In the genomic region with DNA sequence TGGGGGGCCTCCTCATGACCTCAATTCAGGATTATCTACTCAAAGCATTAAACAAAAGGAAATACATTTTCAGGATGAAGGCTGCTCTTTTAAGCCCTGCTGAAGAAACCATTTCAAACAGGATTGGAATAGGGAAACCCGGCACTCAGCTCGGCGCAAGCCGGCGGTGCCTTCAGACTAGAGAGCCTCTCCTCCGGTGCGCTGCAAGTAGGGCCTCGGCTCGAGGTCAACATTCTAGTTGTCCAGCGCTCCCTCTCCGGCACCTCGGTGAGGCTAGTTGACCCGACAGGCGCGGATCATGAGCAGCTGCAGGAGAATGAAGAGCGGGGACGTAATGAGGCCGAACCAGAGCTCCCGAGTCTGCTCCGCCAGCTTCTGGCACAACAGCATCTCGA, we compare ENCODE assay signal across 8 cellular contexts. TPM values are rescaled to one million over a fixed set of nuclear protein-coding genes. Genes with fewer than 3 reads are reported as not detected.
A peak's percentile ranks its signal among the peaks of the same experiment; 100 is the strongest.
DNase-seq lines count a peak whose midpoint lies in the region; ATAC-seq and TF ChIP-seq lines count a peak whose summit lies in the region.

No MANE protein-coding gene starts in this region.

- no peak for TF ChIP-seq POLR2A in HCT116 (IDR thresholded peaks at IDR 0.05; ENCODE audit: borderline replicate concordance, extremely low read depth, insufficient read depth, insufficient read length)
- TF ChIP-seq POLR2A in spleen (IDR thresholded peaks at IDR 0.05) = no peak

- peaks cover 34% of the 10 kb centered on the region for H3K4me1 Mint-ChIP-seq in activated CD8-positive, alpha-beta T cell treated with anti-CD3 and anti-CD28 coated beads for 36 hours (ENCODE audit: low read depth)

- no peak for TF ChIP-seq RAD21 in HCT116 (IDR thresholded peaks at IDR 0.05; ENCODE audit: low read depth)

- CTCF ChIA-PET in HCT116 (lab: Charles Lee) = no interaction called here
- CTCF ChIA-PET in activated CD8-positive, alpha-beta T cell treated with anti-CD3 and anti-CD28 coated beads for 36 hours (lab: Charles Lee) = interaction anchor here (0.7 to 3.8 kb wide), 5 partner anchors 15 to 158 kb away, joined by 3 to 15 read pairs (median 4); partner anchors contain the start of genes NRARP and SSNA1

- no peaks in the 10 kb centered on the region for H3K27me3 Mint-ChIP-seq in activated CD8-positive, alpha-beta T cell treated with anti-CD3 and anti-CD28 coated beads for 36 hours

- H3K4me3 ChIP-seq in HCT116 (replicated peaks in 1 of 2; ENCODE audit: low read depth in 1 of 2, low read length in 2 of 2) (peak overlapping the region; percentile 91 to 98), iPS-11a (ENCODE audit: low read depth, low read length) (peak overlapping the region; percentile 94), spleen (peak overlapping the region; percentile 79 to 99 (median 97))

- H3K79me2 ChIP-seq in HCT116 (ENCODE audit: insufficient read depth, low read length) = peaks cover 62% of the 10 kb centered on the region

- POLR2A ChIA-PET in HCT116 (lab: Charles Lee) = interaction anchor here (1.9 to 2.1 kb wide), 2 partner anchors 16 to 18 kb away, joined by 6 read pairs; partner anchors contain the start of gene SSNA1
- POLR2A ChIA-PET in activated CD8-positive, alpha-beta T cell treated with anti-CD3 and anti-CD28 coated beads for 36 hours (lab: Charles Lee) = interaction anchor here (0.8 to 6.0 kb wide), 15 partner anchors 8 to 251 kb away, joined by 3 to 44 read pairs (median 3); partner anchors contain the start of genes CYSRT1 and SSNA1

- intact Hi-C loops in HCT116 (cut with micrococcal nuclease) = loop anchor here (2.0 kb wide), 1 partner anchor 18 kb away; the partner anchor contains the start of gene RNF208
- intact Hi-C loops in activated CD8-positive, alpha-beta T cell treated with anti-CD3 and anti-CD28 coated beads for 36 hours (cut with micrococcal nuclease) = no loop called here
- intact Hi-C loops in spleen (cut with DNase I; ENCODE audit: low total_unique reads) = loop anchor here (2.0 kb wide), 1 partner anchor 18 kb away; the partner anchor contains the start of gene RNF208

- H3K4me1 ChIP-seq in HCT116 (ENCODE audit: control insufficient read depth in 1 of 2, insufficient read depth in 2 of 2, low read length in 2 of 2) (peaks cover 22 to 37% of the 10 kb centered on the region in 2 experiments), spleen (peaks cover 36 to 71% (median 64%) of the 10 kb centered on the region in 6 donors)

- H3K4me2 ChIP-seq in HCT116 (ENCODE audit: low read length) = peak overlapping the region; percentile 93

- ATAC-seq in HCT116 = no peak
- no peak for ATAC-seq in activated CD8-positive, alpha-beta T cell treated with anti-CD3 and anti-CD28 coated beads for 36 hours
- ATAC-seq in left lobe of liver = no peak

- H3K27ac ChIP-seq in HCT116 (ENCODE audit: low read depth, low read length) = peak overlapping the region; percentile 78
- peak overlapping the region; percentile 77 to 94 (median 88) for H3K27ac ChIP-seq in spleen

- no peaks in the 10 kb centered on the region for H3K9me2 ChIP-seq in HCT116 (ENCODE audit: insufficient read depth)

- RAD21 ChIA-PET in HCT116 (lab: Charles Lee; ENCODE audit: low non-redundant PET in 1 of 2, low total read pairs in 2 of 2, uncharacterized antibody in 2 of 2, unreplicated experiment in 2 of 2) = no interaction called here

- H3K9me3 Mint-ChIP-seq in activated CD8-positive, alpha-beta T cell treated with anti-CD3 and anti-CD28 coated beads for 36 hours = no peaks in the 10 kb centered on the region

- peaks cover 0 to 9% of the 10 kb centered on the region in 2 experiments; a peak in 2 of 4 replicates for H3K36me3 ChIP-seq in HCT116 (ENCODE audit: control insufficient read depth in 1 of 2, insufficient read depth in 2 of 2, low read length in 2 of 2)
- peaks cover 0 to 27% (median under 1%) of the 10 kb centered on the region in 6 donors for H3K36me3 ChIP-seq in spleen

- H3K27ac Mint-ChIP-seq in activated CD8-positive, alpha-beta T cell treated with anti-CD3 and anti-CD28 coated beads for 36 hours = peak overlapping the region; percentile 93

- WGBS in spleen, 5 donors = 18 to 45% (median 21%) methylated on average over 9 to 21 of the region's 21 CpGs

- TF ChIP-seq CTCF in HCT116 (IDR thresholded peaks at IDR 0.05 in 2 of 3, conservative IDR thresholded peaks at IDR 0.05 in 1 of 3; ENCODE audit: borderline replicate concordance in 1 of 3, insufficient read depth in 1 of 3, low read depth in 2 of 3, low read length in 2 of 3) (no peak), spleen (IDR thresholded peaks at IDR 0.05 in 8 of 11, conservative IDR thresholded peaks at IDR 0.05 in 3 of 11) (no peak)
- no peak for TF ChIP-seq CTCF in activated CD8-positive, alpha-beta T cell treated with anti-CD3 and anti-CD28 coated beads for 36 hours (IDR thresholded peaks at IDR 0.05)

- DNase-seq in HCT116 (ENCODE audit: low read depth, low spot score) (no peak), spleen (no peak), amygdala (lab: John Stamatoyannopoulos, UW) (no peak), left lobe of liver (ENCODE audit: low spot score) (no peak), NCI-H128 (lab: John Stamatoyannopoulos, UW; ENCODE audit: unreplicated experiment) (no peak)
- no peak for DNase-seq in activated CD8-positive, alpha-beta T cell treated with anti-CD3 and anti-CD28 coated beads for 36 hours
- DNase-seq in stimulated activated CD4-positive, alpha-beta T cell treated with anti-CD3 and anti-CD28 coated beads, Interleukin-2, amount 100 ng/mL, for 24 hours = no peak

- H2AFZ ChIP-seq in HCT116 (ENCODE audit: low read depth, low read length, poor library complexity, severe bottlenecking) = no peak overlapping the region

- H3K27me3 ChIP-seq in HCT116 (ENCODE audit: insufficient read depth, low read length) (no peaks in the 10 kb centered on the region), spleen (replicated peaks in 1 of 7) (peaks cover 0 to 1% (median 0%) of the 10 kb centered on the region in 7 donors)

- peak overlapping the region; percentile 93 for H3K4me3 Mint-ChIP-seq in activated CD8-positive, alpha-beta T cell treated with anti-CD3 and anti-CD28 coated beads for 36 hours

- no TSS peak for BruUV-seq in HCT116 (replicated peaks; lab: Mats Ljungman, UMichigan)

- H4K20me1 ChIP-seq in HCT116 (ENCODE audit: insufficient read depth) = no peaks in the 10 kb centered on the region

- H3K9ac ChIP-seq in HCT116 (ENCODE audit: low read length) = peak overlapping the region; percentile 95

- H3K9me3 ChIP-seq in HCT116 (ENCODE audit: control insufficient read depth in 1 of 2, insufficient read depth in 1 of 2, low read depth in 1 of 2, low read length in 2 of 2) (no peaks in the 10 kb centered on the region), spleen (no peaks in the 10 kb centered on the region)

- H3K36me3 Mint-ChIP-seq in activated CD8-positive, alpha-beta T cell treated with anti-CD3 and anti-CD28 coated beads for 36 hours (ENCODE audit: low read depth) = peaks cover 20% of the 10 kb centered on the region

TF ChIP-seq in HCT116, 20 proteins besides CTCF, POLR2A, EP300 and RAD21 (continues in another document):
- TF ChIP-seq SIN3A (IDR thresholded peaks at IDR 0.05; ENCODE audit: low read depth) (no peak), YY1 (IDR thresholded peaks at IDR 0.05; ENCODE audit: extremely low read depth, insufficient replicate concordance, low read depth, low read length) (no peak), CEBPB (IDR thresholded peaks at IDR 0.05; ENCODE audit: low read depth) (no peak), JUND (IDR thresholded peaks at IDR 0.05) (no peak), SP1 (IDR thresholded peaks at IDR 0.05; ENCODE audit: low read depth) (no peak)

RNA-seq across cellular contexts. Expression of gene TMEM203, which starts 0.7 kb away (rescaled TPM):
- total RNA-seq in HCT116 (2021; ENCODE audit: unreplicated experiment) (45.0 TPM), spleen (10 to 100 TPM; 28.4 to 37.9 (median 34.6) TPM), left lobe of liver (24.5 TPM)
- polyA plus RNA-seq in HCT116 (2012) = 24.0 and 32.2 TPM in 2 replicates
- 10 to 100 TPM; 29.4 to 29.9 TPM for total RNA-seq in activated CD8-positive, alpha-beta T cell treated with anti-CD3 and anti-CD28 coated beads for 36 hours
- polyA plus RNA-seq in spleen = 10 to 100 TPM; 37.4 to 50.1 (median 44.9) TPM

RNA-seq across cellular contexts. Expression of gene NDOR1, which starts 0.8 kb away (rescaled TPM):
- total RNA-seq in HCT116 (2021; ENCODE audit: unreplicated experiment) (28.4 TPM), spleen (10 to 100 TPM; 14.2 to 28.7 (median 21.6) TPM), left lobe of liver (10.1 TPM)
- 9.7 and 10.8 TPM in 2 replicates for polyA plus RNA-seq in HCT116 (2012)
- total RNA-seq in activated CD8-positive, alpha-beta T cell treated with anti-CD3 and anti-CD28 coated beads for 36 hours = 10 to 100 TPM; 29.5 to 30.7 TPM
- polyA plus RNA-seq in spleen = 10 to 100 TPM in 1 of 3 donors, 1 to 10 TPM in 2; 6.3 to 21.7 (median 9.0) TPM

RNA-seq across cellular contexts. Expression of gene TPRN, which starts 4.2 kb away (rescaled TPM):
- 24.9 TPM for total RNA-seq in HCT116 (2021; ENCODE audit: unreplicated experiment)
- polyA plus RNA-seq in HCT116 (2012) = 14.4 and 15.3 TPM in 2 replicates
- total RNA-seq in activated CD8-positive, alpha-beta T cell treated with anti-CD3 and anti-CD28 coated beads for 36 hours = 1 to 10 TPM; 5.7 to 6.6 TPM
- 1 to 10 TPM; 6.3 to 9.6 (median 7.2) TPM for total RNA-seq in spleen
- 10 to 100 TPM in 1 of 3 donors, 1 to 10 TPM in 2; 4.5 to 10.7 (median 4.7) TPM for polyA plus RNA-seq in spleen
- 13.7 TPM for total RNA-seq in left lobe of liver

RNA-seq across cellular contexts. Expression of gene SSNA1, which starts 16.3 kb away (rescaled TPM):
- total RNA-seq in HCT116 (2021; ENCODE audit: unreplicated experiment) = 84.7 TPM
- 101 and 102 TPM in 2 replicates for polyA plus RNA-seq in HCT116 (2012)
- total RNA-seq in activated CD8-positive, alpha-beta T cell treated with anti-CD3 and anti-CD28 coated beads for 36 hours = 10 to 100 TPM; 53.3 to 58.4 TPM
- 10 to 100 TPM; 38.2 to 54.3 (median 43.0) TPM for total RNA-seq in spleen
- polyA plus RNA-seq in spleen = 100 to 1,000 TPM in 1 of 3 donors, 10 to 100 TPM in 2; 82.0 to 109 (median 99.6) TPM
- total RNA-seq in left lobe of liver = 29.4 TPM

RNA-seq across cellular contexts. Expression of gene ANAPC2, which starts 16.4 kb away (rescaled TPM):
- total RNA-seq in HCT116 (2021; ENCODE audit: unreplicated experiment) (75.5 TPM), spleen (10 to 100 TPM; 38.4 to 93.0 (median 62.2) TPM), left lobe of liver (35.5 TPM)
- polyA plus RNA-seq in HCT116 (2012) = 54.9 and 61.4 TPM in 2 replicates
- total RNA-seq in activated CD8-positive, alpha-beta T cell treated with anti-CD3 and anti-CD28 coated beads for 36 hours = 10 to 100 TPM; 38.6 to 39.6 TPM
- 10 to 100 TPM; 27.8 to 67.4 (median 48.5) TPM for polyA plus RNA-seq in spleen
